Comparison of ENCODE assay signal across 8 cellular contexts in genomic region chr12:41663487-41664258, GRCh38.
DNase-seq lines count a peak whose midpoint lies in the region; ATAC-seq and TF ChIP-seq lines count a peak whose summit lies in the region.

No MANE protein-coding gene starts in this region.

- H3K4me3 Mint-ChIP-seq in progenitor cell of endocrine pancreas (ENCODE audit: low read depth), result no peak overlapping the region

- DNase-seq in NCI-H748 treated with DMSO at 0.1 percent for 48 hours (lab: John Stamatoyannopoulos, UW) (peak; percentile 27), esophagus muscularis mucosa (ENCODE audit: extremely low spot score) (no peak), progenitor cell of endocrine pancreas (ENCODE audit: low spot score, unreplicated experiment) (no peak), NCI-H774 (lab: John Stamatoyannopoulos, UW) (no peak), inferior parietal cortex (ENCODE audit: extremely low spot score) (no peak)

- no peaks in the 10 kb centered on the region for H3K4me1 Mint-ChIP-seq in progenitor cell of endocrine pancreas (ENCODE audit: low read depth)

- H3K27ac ChIP-seq in esophagus muscularis mucosa (replicated peaks in 1 of 4), result no peak overlapping the region

- ATAC-seq in HG02870 (IDR thresholded peaks at IDR 0.05; ENCODE audit: unreplicated experiment) (no peak), HG02938 (IDR thresholded peaks at IDR 0.05; ENCODE audit: unreplicated experiment) (no peak)

- H3K4me3 ChIP-seq in esophagus muscularis mucosa, result no peak overlapping the region

- H3K36me3 ChIP-seq in esophagus muscularis mucosa, result no peaks in the 10 kb centered on the region

- TF ChIP-seq POLR2A in esophagus muscularis mucosa (IDR thresholded peaks at IDR 0.05; ENCODE audit: low read depth), result no peak

- TF ChIP-seq CTCF in GM12873 (IDR thresholded peaks at IDR 0.05; ENCODE audit: insufficient read depth, low read depth, low read length, missing control alignments) (peak; percentile 31), esophagus muscularis mucosa (IDR thresholded peaks at IDR 0.05) (peak in 2 of 3 experiments; percentile 33 to 63), progenitor cell of endocrine pancreas (IDR thresholded peaks at IDR 0.05; ENCODE audit: unreplicated experiment) (peak; percentile 63)

- no peak for TF ChIP-seq EP300 in esophagus muscularis mucosa (IDR thresholded peaks at IDR 0.05)

- H3K4me1 ChIP-seq in esophagus muscularis mucosa, result no peaks in the 10 kb centered on the region

- no peaks in the 10 kb centered on the region for H3K9me3 Mint-ChIP-seq in progenitor cell of endocrine pancreas (ENCODE audit: low read depth)

- H3K27ac Mint-ChIP-seq in progenitor cell of endocrine pancreas, result no peak overlapping the region

- no peaks in the 10 kb centered on the region for H3K27me3 Mint-ChIP-seq in progenitor cell of endocrine pancreas

- no peaks in the 10 kb centered on the region for H3K36me3 Mint-ChIP-seq in progenitor cell of endocrine pancreas (ENCODE audit: insufficient read depth)

- WGBS in esophagus muscularis mucosa, result 25% methylated on average over 4 of the region's 4 CpGs

- no peaks in the 10 kb centered on the region for H3K27me3 ChIP-seq in esophagus muscularis mucosa

- intact Hi-C loops in esophagus muscularis mucosa (cut with DNase I), result loop anchor here (10.0 kb wide), 1 partner anchor 399 kb away; no protein-coding TSS in a partner anchor

- no peaks in the 10 kb centered on the region for H3K9me3 ChIP-seq in esophagus muscularis mucosa
